24 cellular contexts compared by ENCODE assay signal in the genomic region with DNA sequence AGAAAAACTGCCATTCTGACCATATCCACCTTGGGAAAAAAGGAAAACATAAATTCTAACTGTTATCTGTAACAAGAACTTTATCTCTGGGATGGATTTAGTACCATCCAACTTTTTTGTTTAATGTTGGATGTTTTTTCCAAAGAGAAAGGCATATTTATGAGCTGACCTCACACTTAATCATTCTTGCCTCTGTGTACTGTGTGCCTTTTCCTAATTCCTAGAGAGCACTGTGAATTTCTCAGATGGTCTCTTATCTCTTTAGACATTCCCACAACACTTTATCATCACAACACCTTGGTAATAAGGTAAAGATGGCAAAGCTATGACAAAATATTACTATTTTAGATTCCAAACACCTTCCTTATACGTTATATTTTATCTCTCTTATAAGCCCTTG.
DNase-seq lines count a peak whose midpoint lies in the region; TF ChIP-seq lines count a peak whose summit lies in the region.
"Had no signal": no experiment of that assay in that cellular context is flagged by ENCODE, and none has a peak within 500 bp of the region (broad histone marks: within the 10 kb centered on the region; RNA-seq: fewer than 3 reads in every experiment).

No MANE protein-coding gene starts in this region.

- H3K9ac ChIP-seq in trophoblast cell (ENCODE audit: low read length), result no peak overlapping the region
- H3K9ac ChIP-seq: neural progenitor cell had no signal

- no peaks in the 10 kb centered on the region for H3K27me3 ChIP-seq in SJSA1 (replicated peaks)
- no peaks in the 10 kb centered on the region for H3K27me3 ChIP-seq in trophoblast cell (ENCODE audit: insufficient read depth, low read length)
- H3K27me3 ChIP-seq: ascending aorta, esophagus squamous epithelium, neural progenitor cell, suprapubic skin had no signal

- H3K18ac ChIP-seq in trophoblast cell (ENCODE audit: low read length), result no peak overlapping the region

- no peak for TF ChIP-seq CTCF in fibroblast of mammary gland (conservative IDR thresholded peaks at IDR 0.05; ENCODE audit: control insufficient read depth, insufficient read depth, low read depth, low read length)

- no peak overlapping the region for H4K12ac ChIP-seq in trophoblast cell (ENCODE audit: low read depth, low read length)

- WGBS in trophoblast cell (ENCODE audit: extremely low coverage, insufficient coverage, insufficient read length), result no CpG with 5 or more reads among the region's 1 CpG

- H3K4me3 ChIP-seq in SJSA1 (no peak overlapping the region), fibroblast of mammary gland (ENCODE audit: control insufficient read depth, low read depth, low read length) (no peak overlapping the region), trophoblast cell (ENCODE audit: low read depth, low read length) (no peak overlapping the region)
- H3K4me3 ChIP-seq: ascending aorta, esophagus squamous epithelium, neural progenitor cell, skin epidermis, suprapubic skin had no signal

- DNase-seq in EL (peak; percentile 42), SJSA1 (ENCODE audit: low read depth in 1 of 2, low spot score in 2 of 2) (no peak), fibroblast of mammary gland (ENCODE audit: low read depth) (peak; percentile 19), trophoblast cell (peak; percentile 5 to 73), NCI-H1694 (lab: John Stamatoyannopoulos, UW) (no peak)
- no peak for DNase-seq in activated CD4-positive, CD25-positive, alpha-beta regulatory T cell treated with anti-CD3 and anti-CD28 coated beads, Interleukin-2, amount 50 U/mL, for 72 hours
- DNase-seq in activated CD4-positive, alpha-beta T cell treated with anti-CD3 and anti-CD28 coated beads for 48 hours, result no peak
- DNase-seq in activated CD8-positive, alpha-beta memory T cell treated with anti-CD3 and anti-CD28 coated beads, Interleukin-2, amount 50 U/mL, for 48 hours, result no peak
- DNase-seq: activated CD4-positive, alpha-beta T cell treated with anti-CD3 and anti-CD28 coated beads for 4 hours; activated CD8-positive, alpha-beta memory T cell treated with anti-CD3 and anti-CD28 coated beads, Interleukin-2, amount 10 ng/mL, durations not matched to agents 7 days and 5 days; cerebellar nuclear complex; esophagus squamous epithelium; GDM1; head of caudate nucleus; Karpas-422; NCI-H1092; NCI-H1930; NCI-H345; SHP77; stimulated activated CD4-positive, alpha-beta T cell treated with anti-CD3 and anti-CD28 coated beads, Interleukin-2, amount 100 ng/mL, for 24 hours had no signal

- no peak overlapping the region for H3K4ac ChIP-seq in trophoblast cell (ENCODE audit: low read depth, low read length)

- H3K14ac ChIP-seq in trophoblast cell (ENCODE audit: low read length), result no peak overlapping the region

- no peak overlapping the region for H2BK5ac ChIP-seq in trophoblast cell (ENCODE audit: low read depth, low read length, poor library complexity)

- H2BK12ac ChIP-seq in trophoblast cell (ENCODE audit: low read length), result no peak overlapping the region

- no peaks in the 10 kb centered on the region for H3K36me3 ChIP-seq in SJSA1
- peaks cover 0 to 2% of the 10 kb centered on the region in 2 experiments for H3K36me3 ChIP-seq in trophoblast cell (ENCODE audit: control insufficient read depth in 1 of 2, insufficient read depth in 2 of 2, low read length in 2 of 2)
- H3K36me3 ChIP-seq: ascending aorta, esophagus squamous epithelium, suprapubic skin had no signal

- no peaks in the 10 kb centered on the region for H3K9me3 ChIP-seq in SJSA1 (replicated peaks)
- no peaks in the 10 kb centered on the region for H3K9me3 ChIP-seq in trophoblast cell (ENCODE audit: insufficient read depth, low read depth, low read length)
- H3K9me3 ChIP-seq: ascending aorta, esophagus squamous epithelium, suprapubic skin had no signal

- H2AK5ac ChIP-seq in trophoblast cell (ENCODE audit: low read length), result no peak overlapping the region

- H2AFZ ChIP-seq in trophoblast cell (ENCODE audit: insufficient read depth, low read length, poor library complexity), result no peak overlapping the region
- H2AFZ ChIP-seq: neural progenitor cell had no signal

- H3K4me1 ChIP-seq in SJSA1 (replicated peaks) (peaks cover 37% of the 10 kb centered on the region), trophoblast cell (ENCODE audit: control insufficient read depth in 1 of 2, insufficient read depth in 2 of 2, low read length in 2 of 2) (peaks cover 3 to 6% of the 10 kb centered on the region in 2 experiments)
- H3K4me1 ChIP-seq: ascending aorta had no signal

- H2BK120ac ChIP-seq in trophoblast cell (ENCODE audit: insufficient read depth, low read length, poor library complexity), result no peak overlapping the region

- no peak overlapping the region for H3K4me2 ChIP-seq in trophoblast cell (ENCODE audit: low read length)
- H3K4me2 ChIP-seq: neural progenitor cell had no signal

- no peaks in the 10 kb centered on the region for H3K79me2 ChIP-seq in trophoblast cell (ENCODE audit: control insufficient read depth, insufficient read depth, low read length, poor library complexity)

- H4K91ac ChIP-seq in trophoblast cell (ENCODE audit: low read depth, low read length), result no peak overlapping the region

- peaks cover 5% of the 10 kb centered on the region for H3K79me1 ChIP-seq in trophoblast cell (ENCODE audit: low read length)

- no peak overlapping the region for H4K8ac ChIP-seq in trophoblast cell (ENCODE audit: low read depth, low read length)

- no peak overlapping the region for H3K23ac ChIP-seq in trophoblast cell (ENCODE audit: low read length)

- H3K27ac ChIP-seq in SJSA1 (peak overlapping the region; percentile 40; the same call in 1 of the 2 replicates), trophoblast cell (ENCODE audit: low read depth, low read length) (no peak overlapping the region)
- H3K27ac ChIP-seq: ascending aorta, neural progenitor cell, skin epidermis, suprapubic skin had no signal

Comparison
In these comparisons a context has a peak if more than half of its experiments do, and no peak if none do; other contexts are left out.
1. DNase-seq: peak in EL (single experiment), fibroblast of mammary gland (single experiment) and trophoblast cell (2 of 2); none in SJSA1 (0 of 2), activated CD4-positive, CD25-positive, alpha-beta regulatory T cell treated with anti-CD3 and anti-CD28 coated beads, Interleukin-2, amount 50 U/mL, for 72 hours (single experiment), activated CD4-positive, alpha-beta T cell treated with anti-CD3 and anti-CD28 coated beads for 48 hours (single experiment), NCI-H1694 (single experiment) and activated CD8-positive, alpha-beta memory T cell treated with anti-CD3 and anti-CD28 coated beads, Interleukin-2, amount 50 U/mL, for 48 hours (single experiment).